10 cellular contexts compared by ENCODE assay signal in genomic region chrX:63930140-63930539, GRCh38.
DNase-seq lines count a peak whose midpoint lies in the region; ATAC-seq and TF ChIP-seq lines count a peak whose summit lies in the region.
"Had no signal": no experiment of that assay in that cellular context is flagged by ENCODE, and none has a peak within 500 bp of the region (broad histone marks: within the 10 kb centered on the region; RNA-seq: fewer than 3 reads in every experiment).

No MANE protein-coding gene starts in this region.

- H2AK9ac ChIP-seq in IMR-90 (replicated peaks; ENCODE audit: low read depth, low read length, poor library complexity), result no peak overlapping the region

- no peak for TF ChIP-seq POLR2A in IMR-90 (IDR thresholded peaks at IDR 0.05; ENCODE audit: low read depth, low read length)

- H3K9me3 ChIP-seq in IMR-90 (ENCODE audit: control insufficient read depth, insufficient read depth, low read length) (peaks cover 6% of the 10 kb centered on the region; the same call in 1 of the 2 replicates), left lung (peaks cover 0 to 2% of the 10 kb centered on the region in 2 donors), mucosa of descending colon (no peaks in the 10 kb centered on the region)

- H2BK15ac ChIP-seq in IMR-90 (ENCODE audit: low read depth, low read length), result no peak overlapping the region

- DNase-seq in DMS53 (lab: John Stamatoyannopoulos, UW) (peak; percentile 70), IMR-90 (no peak), left lung (no peak), putamen (ENCODE audit: low spot score) (no peak), mucosa of descending colon (no peak), KG1 (lab: John Stamatoyannopoulos, UW) (no peak)
- DNase-seq: stimulated activated CD4-positive, alpha-beta T cell treated with anti-CD3 and anti-CD28 coated beads, Interleukin-2, amount 100 ng/mL, for 24 hours had no signal

- POLR2A ChIA-PET in IMR-90 (lab: Charles Lee; ENCODE audit: unreplicated experiment), result no interaction called here

- WGBS in IMR-90 (ENCODE audit: extremely low coverage in 2 of 2, insufficient read length in 1 of 2), 2 experiments, result no CpG with 5 or more reads among the region's 4 CpGs

- H3K4me1 ChIP-seq in IMR-90 (ENCODE audit: control insufficient read depth, insufficient read depth, low read length), result no peaks in the 10 kb centered on the region
- H3K4me1 ChIP-seq in left lung, result no peaks in the 10 kb centered on the region
- no peaks in the 10 kb centered on the region for H3K4me1 ChIP-seq in mucosa of descending colon (ENCODE audit: low read depth)

- ATAC-seq in IMR-90 (ENCODE audit: low read depth), result no peak
- ATAC-seq in left lung, result peak; percentile 71
- no peak for ATAC-seq in HG03565 (IDR thresholded peaks at IDR 0.05; ENCODE audit: unreplicated experiment)
- no peak for ATAC-seq in mucosa of descending colon
- ATAC-seq: Right ventricle myocardium inferior had no signal

- no peak; the same call in 1 of the 2 replicates for TF ChIP-seq RAD21 in IMR-90 (IDR thresholded peaks at IDR 0.05; ENCODE audit: low read length)

- H3K4me3 ChIP-seq in IMR-90 (ENCODE audit: insufficient read depth, low read depth, low read length) (no peak overlapping the region), WI38 (ENCODE audit: low read depth, low read length) (no peak overlapping the region), left lung (no peak overlapping the region), mucosa of descending colon (no peak overlapping the region)

- no peak overlapping the region for H4K91ac ChIP-seq in IMR-90 (ENCODE audit: insufficient read depth, low read depth, low read length)

- H3K36me3 ChIP-seq in IMR-90 (ENCODE audit: control insufficient read depth, insufficient read depth, low read length) (no peaks in the 10 kb centered on the region), left lung (no peaks in the 10 kb centered on the region), mucosa of descending colon (ENCODE audit: low read depth) (no peaks in the 10 kb centered on the region)

- no peak overlapping the region for H3K9ac ChIP-seq in IMR-90 (ENCODE audit: low read depth, low read length)

- no peak overlapping the region for H2AK5ac ChIP-seq in IMR-90 (ENCODE audit: low read depth, low read length)

- intact Hi-C loops in IMR-90 (cut with micrococcal nuclease), result no loop called here
- intact Hi-C loops in left lung (cut with DNase I), result no loop called here
- intact Hi-C loops in mucosa of descending colon (cut with DNase I, micrococcal nuclease), result no loop called here

- H2BK20ac ChIP-seq in IMR-90 (ENCODE audit: low read depth, low read length), result no peak overlapping the region

- TF ChIP-seq CTCF in IMR-90 (conservative IDR thresholded peaks at IDR 0.05; ENCODE audit: low read depth, low read length) (peak; percentile 28; the same call in 1 of the 2 replicates), WI38 (IDR thresholded peaks at IDR 0.05; ENCODE audit: low read depth, low read length) (peak; percentile 58), left lung (IDR thresholded peaks at IDR 0.05) (no peak), mucosa of descending colon (IDR thresholded peaks at IDR 0.05) (no peak)

- H3K23ac ChIP-seq in IMR-90 (ENCODE audit: low read depth, low read length), result no peak overlapping the region

- H3K4ac ChIP-seq in IMR-90 (ENCODE audit: low read depth, low read length), result no peak overlapping the region

- no peak overlapping the region for H3K18ac ChIP-seq in IMR-90 (ENCODE audit: low read depth, low read length)

- H2BK5ac ChIP-seq in IMR-90 (ENCODE audit: low read depth, low read length, poor library complexity, severe bottlenecking), result no peak overlapping the region

- no peak overlapping the region for H3K14ac ChIP-seq in IMR-90 (replicated peaks; ENCODE audit: low read depth, low read length)

- H3K27me3 ChIP-seq in IMR-90 (ENCODE audit: control insufficient read depth, insufficient read depth, low read length) (no peaks in the 10 kb centered on the region), left lung (no peaks in the 10 kb centered on the region)

- CTCF ChIA-PET in IMR-90 (lab: Yijun Ruan, JAX), result interaction anchor here (1.2 kb wide), 1 partner anchor 16 kb away, joined by 3 read pairs; no protein-coding TSS in a partner anchor

- H2AFZ ChIP-seq in IMR-90 (replicated peaks; ENCODE audit: low read length, poor library complexity), result no peak overlapping the region

- H3K79me1 ChIP-seq in IMR-90 (ENCODE audit: low read depth in 1 of 2, low read length in 2 of 2), result no peaks in the 10 kb centered on the region

- no peak overlapping the region for H2BK120ac ChIP-seq in IMR-90 (ENCODE audit: low read depth, low read length)

- dilution Hi-C loops in IMR-90 (cut with HindIII; ENCODE audit: low sequenced_read_pairs, unreplicated experiment), result no loop called here

- H3K27ac ChIP-seq in IMR-90 (ENCODE audit: insufficient read depth, low read length) (no peak overlapping the region), left lung (no peak overlapping the region)

- no peak overlapping the region for H4K5ac ChIP-seq in IMR-90 (ENCODE audit: low read depth, low read length)

- no TSS peak for BruUV-seq in IMR-90 (replicated peaks; lab: Mats Ljungman, UMichigan)

- H4K8ac ChIP-seq in IMR-90 (ENCODE audit: low read depth in 2 of 2, low read length in 2 of 2), result no peak overlapping the region

- H4K20me1 ChIP-seq in IMR-90 (ENCODE audit: insufficient read depth, low read length), result no peaks in the 10 kb centered on the region

- H3K4me2 ChIP-seq in IMR-90 (ENCODE audit: low read depth, low read length), result no peak overlapping the region

- H3K9me1 ChIP-seq in IMR-90 (ENCODE audit: insufficient read depth, low read length), result no peaks in the 10 kb centered on the region

- in situ Hi-C loops in IMR-90 (cut with MboI; ENCODE audit: low sequenced_read_pairs), result no loop called here

- H3K56ac ChIP-seq in IMR-90 (ENCODE audit: extremely low read depth, insufficient read depth, low read length), result no peak overlapping the region

TF ChIP-seq in IMR-90, 13 proteins besides CTCF, POLR2A, EP300 and RAD21:
- TF ChIP-seq USF2 (IDR thresholded peaks at IDR 0.05; ENCODE audit: low read depth, low read length) (no peak), ELK1 (IDR thresholded peaks at IDR 0.05; ENCODE audit: borderline replicate concordance, low read depth, low read length) (no peak), NFE2L2 (IDR thresholded peaks at IDR 0.05; ENCODE audit: low read depth, low read length) (no peak), BHLHE40 (IDR thresholded peaks at IDR 0.05; ENCODE audit: low read depth, low read length) (no peak), RCOR1 (IDR thresholded peaks at IDR 0.05; ENCODE audit: insufficient replicate concordance, low read length) (no peak), MAFK (IDR thresholded peaks at IDR 0.05; ENCODE audit: low read depth, low read length) (no peak), MAZ (IDR thresholded peaks at IDR 0.05; ENCODE audit: borderline replicate concordance, low read depth, low read length) (no peak), FOS (IDR thresholded peaks at IDR 0.05; ENCODE audit: low read depth, low read length) (no peak), CHD1 (IDR thresholded peaks at IDR 0.05; ENCODE audit: low read depth, low read length) (no peak), RFX5 (IDR thresholded peaks at IDR 0.05; ENCODE audit: low read depth, low read length) (no peak)

Comparison
In these comparisons a context has a peak if more than half of its experiments do, and no peak if none do; other contexts are left out.
1. CTCF ChIP-seq: peak in IMR-90 (single experiment) and WI38 (single experiment); none in left lung (0 of 2) and mucosa of descending colon (single experiment).